ENCODE assay signal across 2 cellular contexts in the genomic region with DNA sequence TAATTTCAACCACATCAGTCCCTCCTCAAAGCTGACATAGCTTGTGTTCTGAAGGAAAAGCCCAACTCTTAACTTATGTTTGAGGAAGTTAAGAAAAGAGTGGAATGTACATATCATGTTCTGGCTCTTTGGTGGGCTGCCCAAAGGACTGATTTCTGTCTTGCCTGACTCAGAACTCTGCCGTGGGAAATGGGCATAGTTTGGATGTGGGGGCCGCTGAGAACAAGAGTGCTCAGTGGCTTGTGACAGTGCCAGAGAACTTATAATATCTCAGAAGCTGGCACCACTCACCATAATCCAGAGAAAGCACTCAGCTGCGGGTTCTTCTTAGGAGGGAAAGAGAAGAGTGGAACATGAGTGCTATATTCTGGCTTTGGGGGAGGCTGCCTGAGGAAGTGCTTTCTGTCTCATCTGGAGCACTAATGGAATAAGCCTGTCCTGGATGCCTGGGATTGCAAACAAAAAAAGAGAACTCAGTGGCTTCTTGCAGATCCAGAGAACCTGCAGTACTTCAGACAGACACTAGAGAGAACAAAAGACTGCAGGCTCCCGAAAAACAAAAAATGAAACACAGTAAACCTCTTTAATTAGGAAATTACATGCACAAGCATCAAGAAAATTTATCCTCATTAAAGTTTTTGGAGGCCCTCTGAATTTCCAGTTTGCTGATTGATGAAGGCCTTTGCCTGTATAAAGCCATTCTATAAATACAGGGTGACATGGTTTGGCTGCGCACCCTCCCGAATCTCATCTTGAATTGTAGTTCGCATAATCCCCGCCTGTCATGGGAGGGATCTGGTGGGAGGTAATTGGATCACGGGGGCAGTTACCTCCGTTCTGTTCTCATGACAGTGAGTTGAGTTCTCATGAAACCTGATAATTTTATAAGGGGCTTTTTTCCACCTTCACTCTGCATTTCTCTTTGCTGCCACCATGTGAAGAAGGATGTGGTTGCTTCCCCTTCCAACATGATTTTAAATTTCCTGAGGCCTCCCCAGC.
TF ChIP-seq lines count a peak whose summit lies in the region.

No MANE protein-coding gene starts in this region.

TF ChIP-seq in SK-N-SH, 30 proteins besides CTCF, POLR2A, EP300 and RAD21 (continued from another document):
- TF ChIP-seq, protein P1, sequence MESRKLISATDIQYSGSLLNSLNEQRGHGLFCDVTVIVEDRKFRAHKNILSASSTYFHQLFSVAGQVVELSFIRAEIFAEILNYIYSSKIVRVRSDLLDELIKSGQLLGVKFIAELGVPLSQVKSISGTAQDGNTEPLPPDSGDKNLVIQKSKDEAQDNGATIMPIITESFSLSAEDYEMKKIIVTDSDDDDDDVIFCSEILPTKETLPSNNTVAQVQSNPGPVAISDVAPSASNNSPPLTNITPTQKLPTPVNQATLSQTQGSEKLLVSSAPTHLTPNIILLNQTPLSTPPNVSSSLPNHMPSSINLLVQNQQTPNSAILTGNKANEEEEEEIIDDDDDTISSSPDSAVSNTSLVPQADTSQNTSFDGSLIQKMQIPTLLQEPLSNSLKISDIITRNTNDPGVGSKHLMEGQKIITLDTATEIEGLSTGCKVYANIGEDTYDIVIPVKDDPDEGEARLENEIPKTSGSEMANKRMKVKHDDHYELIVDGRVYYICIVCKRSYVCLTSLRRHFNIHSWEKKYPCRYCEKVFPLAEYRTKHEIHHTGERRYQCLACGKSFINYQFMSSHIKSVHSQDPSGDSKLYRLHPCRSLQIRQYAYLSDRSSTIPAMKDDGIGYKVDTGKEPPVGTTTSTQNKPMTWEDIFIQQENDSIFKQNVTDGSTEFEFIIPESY (IDR thresholded peaks at IDR 0.05; ENCODE audit: borderline replicate concordance, low read depth): no peak
- TF ChIP-seq ELF1 (IDR thresholded peaks at IDR 0.05): no peak
- TF ChIP-seq TAF1 (IDR thresholded peaks at IDR 0.05; ENCODE audit: borderline replicate concordance, low read depth, low read length): no peak
- TF ChIP-seq POLR2AphosphoS5 (IDR thresholded peaks at IDR 0.05; ENCODE audit: low read depth, low read length): no peak
- TF ChIP-seq RFX5 (IDR thresholded peaks at IDR 0.05; ENCODE audit: low read length): no peak
- no peak for TF ChIP-seq TEAD4 (IDR thresholded peaks at IDR 0.05; ENCODE audit: borderline replicate concordance, insufficient read depth)
- TF ChIP-seq, protein P2, sequence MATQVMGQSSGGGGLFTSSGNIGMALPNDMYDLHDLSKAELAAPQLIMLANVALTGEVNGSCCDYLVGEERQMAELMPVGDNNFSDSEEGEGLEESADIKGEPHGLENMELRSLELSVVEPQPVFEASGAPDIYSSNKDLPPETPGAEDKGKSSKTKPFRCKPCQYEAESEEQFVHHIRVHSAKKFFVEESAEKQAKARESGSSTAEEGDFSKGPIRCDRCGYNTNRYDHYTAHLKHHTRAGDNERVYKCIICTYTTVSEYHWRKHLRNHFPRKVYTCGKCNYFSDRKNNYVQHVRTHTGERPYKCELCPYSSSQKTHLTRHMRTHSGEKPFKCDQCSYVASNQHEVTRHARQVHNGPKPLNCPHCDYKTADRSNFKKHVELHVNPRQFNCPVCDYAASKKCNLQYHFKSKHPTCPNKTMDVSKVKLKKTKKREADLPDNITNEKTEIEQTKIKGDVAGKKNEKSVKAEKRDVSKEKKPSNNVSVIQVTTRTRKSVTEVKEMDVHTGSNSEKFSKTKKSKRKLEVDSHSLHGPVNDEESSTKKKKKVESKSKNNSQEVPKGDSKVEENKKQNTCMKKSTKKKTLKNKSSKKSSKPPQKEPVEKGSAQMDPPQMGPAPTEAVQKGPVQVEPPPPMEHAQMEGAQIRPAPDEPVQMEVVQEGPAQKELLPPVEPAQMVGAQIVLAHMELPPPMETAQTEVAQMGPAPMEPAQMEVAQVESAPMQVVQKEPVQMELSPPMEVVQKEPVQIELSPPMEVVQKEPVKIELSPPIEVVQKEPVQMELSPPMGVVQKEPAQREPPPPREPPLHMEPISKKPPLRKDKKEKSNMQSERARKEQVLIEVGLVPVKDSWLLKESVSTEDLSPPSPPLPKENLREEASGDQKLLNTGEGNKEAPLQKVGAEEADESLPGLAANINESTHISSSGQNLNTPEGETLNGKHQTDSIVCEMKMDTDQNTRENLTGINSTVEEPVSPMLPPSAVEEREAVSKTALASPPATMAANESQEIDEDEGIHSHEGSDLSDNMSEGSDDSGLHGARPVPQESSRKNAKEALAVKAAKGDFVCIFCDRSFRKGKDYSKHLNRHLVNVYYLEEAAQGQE (IDR thresholded peaks at IDR 0.05; ENCODE audit: low read depth, low read length): no peak
- no peak for TF ChIP-seq RXRA (IDR thresholded peaks at IDR 0.05; ENCODE audit: borderline replicate concordance, low read depth)
- no peak for TF ChIP-seq NRF1 (IDR thresholded peaks at IDR 0.05; ENCODE audit: low read depth, low read length)

TF ChIP-seq in SK-N-SH treated with all-trans-retinoic acid at 6 μM for 48 hours, 23 proteins besides CTCF, POLR2A, EP300 and RAD21 (continued from another document):
- TF ChIP-seq, protein P3, sequence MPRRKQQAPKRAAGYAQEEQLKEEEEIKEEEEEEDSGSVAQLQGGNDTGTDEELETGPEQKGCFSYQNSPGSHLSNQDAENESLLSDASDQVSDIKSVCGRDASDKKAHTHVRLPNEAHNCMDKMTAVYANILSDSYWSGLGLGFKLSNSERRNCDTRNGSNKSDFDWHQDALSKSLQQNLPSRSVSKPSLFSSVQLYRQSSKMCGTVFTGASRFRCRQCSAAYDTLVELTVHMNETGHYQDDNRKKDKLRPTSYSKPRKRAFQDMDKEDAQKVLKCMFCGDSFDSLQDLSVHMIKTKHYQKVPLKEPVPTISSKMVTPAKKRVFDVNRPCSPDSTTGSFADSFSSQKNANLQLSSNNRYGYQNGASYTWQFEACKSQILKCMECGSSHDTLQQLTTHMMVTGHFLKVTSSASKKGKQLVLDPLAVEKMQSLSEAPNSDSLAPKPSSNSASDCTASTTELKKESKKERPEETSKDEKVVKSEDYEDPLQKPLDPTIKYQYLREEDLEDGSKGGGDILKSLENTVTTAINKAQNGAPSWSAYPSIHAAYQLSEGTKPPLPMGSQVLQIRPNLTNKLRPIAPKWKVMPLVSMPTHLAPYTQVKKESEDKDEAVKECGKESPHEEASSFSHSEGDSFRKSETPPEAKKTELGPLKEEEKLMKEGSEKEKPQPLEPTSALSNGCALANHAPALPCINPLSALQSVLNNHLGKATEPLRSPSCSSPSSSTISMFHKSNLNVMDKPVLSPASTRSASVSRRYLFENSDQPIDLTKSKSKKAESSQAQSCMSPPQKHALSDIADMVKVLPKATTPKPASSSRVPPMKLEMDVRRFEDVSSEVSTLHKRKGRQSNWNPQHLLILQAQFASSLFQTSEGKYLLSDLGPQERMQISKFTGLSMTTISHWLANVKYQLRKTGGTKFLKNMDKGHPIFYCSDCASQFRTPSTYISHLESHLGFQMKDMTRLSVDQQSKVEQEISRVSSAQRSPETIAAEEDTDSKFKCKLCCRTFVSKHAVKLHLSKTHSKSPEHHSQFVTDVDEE (CRISPR knock-in tag; IDR thresholded peaks at IDR 0.05): no peak
- TF ChIP-seq ZNF70 (CRISPR knock-in tag; IDR thresholded peaks at IDR 0.05) (no peak), BACH2 (CRISPR knock-in tag; IDR thresholded peaks at IDR 0.05; ENCODE audit: borderline replicate concordance) (no peak), ZC3H10 (CRISPR knock-in tag; IDR thresholded peaks at IDR 0.05) (no peak), ISL1 (CRISPR knock-in tag; IDR thresholded peaks at IDR 0.05) (no peak), GLIS3 (CRISPR knock-in tag; IDR thresholded peaks at IDR 0.05) (no peak), SNAI2 (CRISPR knock-in tag; IDR thresholded peaks at IDR 0.05) (no peak), PPARA (CRISPR knock-in tag; IDR thresholded peaks at IDR 0.05; ENCODE audit: borderline replicate concordance) (no peak)
- TF ChIP-seq, protein P4, sequence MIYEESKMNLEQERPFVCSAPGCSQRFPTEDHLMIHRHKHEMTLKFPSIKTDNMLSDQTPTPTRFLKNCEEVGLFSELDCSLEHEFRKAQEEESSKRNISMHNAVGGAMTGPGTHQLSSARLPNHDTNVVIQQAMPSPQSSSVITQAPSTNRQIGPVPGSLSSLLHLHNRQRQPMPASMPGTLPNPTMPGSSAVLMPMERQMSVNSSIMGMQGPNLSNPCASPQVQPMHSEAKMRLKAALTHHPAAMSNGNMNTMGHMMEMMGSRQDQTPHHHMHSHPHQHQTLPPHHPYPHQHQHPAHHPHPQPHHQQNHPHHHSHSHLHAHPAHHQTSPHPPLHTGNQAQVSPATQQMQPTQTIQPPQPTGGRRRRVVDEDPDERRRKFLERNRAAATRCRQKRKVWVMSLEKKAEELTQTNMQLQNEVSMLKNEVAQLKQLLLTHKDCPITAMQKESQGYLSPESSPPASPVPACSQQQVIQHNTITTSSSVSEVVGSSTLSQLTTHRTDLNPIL (CRISPR knock-in tag; IDR thresholded peaks at IDR 0.05; ENCODE audit: low read depth): no peak
- TF ChIP-seq, protein P5, sequence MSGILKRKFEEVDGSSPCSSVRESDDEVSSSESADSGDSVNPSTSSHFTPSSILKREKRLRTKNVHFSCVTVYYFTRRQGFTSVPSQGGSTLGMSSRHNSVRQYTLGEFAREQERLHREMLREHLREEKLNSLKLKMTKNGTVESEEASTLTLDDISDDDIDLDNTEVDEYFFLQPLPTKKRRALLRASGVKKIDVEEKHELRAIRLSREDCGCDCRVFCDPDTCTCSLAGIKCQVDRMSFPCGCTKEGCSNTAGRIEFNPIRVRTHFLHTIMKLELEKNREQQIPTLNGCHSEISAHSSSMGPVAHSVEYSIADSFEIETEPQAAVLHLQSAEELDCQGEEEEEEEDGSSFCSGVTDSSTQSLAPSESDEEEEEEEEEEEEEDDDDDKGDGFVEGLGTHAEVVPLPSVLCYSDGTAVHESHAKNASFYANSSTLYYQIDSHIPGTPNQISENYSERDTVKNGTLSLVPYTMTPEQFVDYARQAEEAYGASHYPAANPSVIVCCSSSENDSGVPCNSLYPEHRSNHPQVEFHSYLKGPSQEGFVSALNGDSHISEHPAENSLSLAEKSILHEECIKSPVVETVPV (CRISPR knock-in tag; IDR thresholded peaks at IDR 0.05): no peak
TF ChIP-seq in SK-N-SH treated with all-trans-retinoic acid at 6 μM for 48 hours: peak in this region for 0.
